ENCODE assay signal across 19 cellular contexts in genomic region chr6:170035104-170035503, GRCh38.
"Had no signal": no experiment of that assay in that cellular context is flagged by ENCODE, and none has a peak within 500 bp of the region (broad histone marks: within the 10 kb centered on the region; RNA-seq: fewer than 3 reads in every experiment).

No MANE protein-coding gene starts in this region.

- DNase-seq: colonic mucosa; cortex of kidney; effector CD8-positive, alpha-beta T cell; effector memory CD8-positive, alpha-beta T cell; erythroblast; esophagus squamous epithelium; foreskin fibroblast; foreskin melanocyte; heart right ventricle; left cardiac atrium; left lung; lower lobe of right lung; mesenchymal stem cell; mucosa of descending colon had no signal

- H3K4me1 ChIP-seq: gastrocnemius medialis had no signal

- H3K4me3 ChIP-seq: colonic mucosa, esophagus squamous epithelium, gastrocnemius medialis, heart right ventricle, left lung, lower lobe of right lung, mucosa of descending colon had no signal

- ATAC-seq: effector memory CD8-positive, alpha-beta T cell; esophagus mucosa; gastrocnemius medialis; left lung; lower lobe of right lung; mucosa of descending colon had no signal

- FAIRE-seq: endometrium, keratinocyte had no signal

- H3K27me3 ChIP-seq: colonic mucosa, gastrocnemius medialis, heart right ventricle, left lung had no signal

- H3K9me3 ChIP-seq: colonic mucosa, gastrocnemius medialis, mucosa of descending colon had no signal

- H3K36me3 ChIP-seq: colonic mucosa, esophagus squamous epithelium, gastrocnemius medialis, heart right ventricle, left lung, lower lobe of right lung had no signal

- H3K27ac ChIP-seq: colonic mucosa, epithelial cell of prostate, esophagus squamous epithelium, gastrocnemius medialis, heart right ventricle, left lung, lower lobe of right lung had no signal
